1 cellular context compared by ENCODE assay signal in the genomic region with DNA sequence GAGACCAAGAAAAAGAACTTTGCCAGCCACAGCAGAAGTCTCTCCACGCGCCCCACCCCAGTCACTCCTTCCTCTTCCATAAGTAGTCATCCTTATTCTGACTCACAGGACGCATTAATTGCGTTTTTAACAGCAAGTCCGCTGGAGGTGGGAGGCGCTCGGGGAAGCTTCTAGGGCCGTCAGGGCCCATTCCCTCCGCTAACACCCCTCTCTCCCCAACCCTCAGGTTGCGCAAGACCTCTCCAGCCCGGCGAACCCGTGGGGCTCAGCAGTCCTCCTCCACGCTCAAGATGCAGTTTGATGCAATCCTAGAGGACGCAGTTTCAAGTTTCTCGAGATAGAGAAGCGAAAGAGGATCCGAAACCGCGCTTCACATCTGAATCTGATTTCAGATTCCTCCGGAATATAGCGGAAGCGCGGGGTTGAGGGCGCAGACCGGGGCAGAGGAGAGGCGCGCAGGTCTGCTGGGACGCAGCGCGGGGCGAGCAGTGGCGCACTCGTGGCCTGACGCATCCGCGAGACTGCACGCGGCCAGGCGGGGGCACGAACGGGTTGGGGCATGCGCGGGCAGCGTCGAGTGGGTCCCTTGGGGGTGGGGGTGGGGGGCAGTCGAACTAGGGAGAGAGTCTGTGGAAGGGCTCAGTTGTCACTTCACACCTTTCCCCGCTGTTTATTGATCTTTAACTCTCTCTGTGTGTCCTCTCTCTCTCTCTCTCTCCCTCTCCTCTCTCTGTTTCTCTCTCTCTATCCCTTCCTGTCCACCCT.
TF ChIP-seq lines count a peak whose summit lies in the region.

No MANE protein-coding gene starts in this region.

TF ChIP-seq in K562, 482 proteins besides CTCF, POLR2A, EP300 and RAD21 (continued from another document and continues in another):
- TF ChIP-seq PBX2 (CRISPR knock-in tag; IDR thresholded peaks at IDR 0.05; ENCODE audit: low read depth) (no peak), PBX2 (tag; conservative IDR thresholded peaks at IDR 0.05; ENCODE audit: low read depth) (no peak), HMG20B (CRISPR knock-in tag; IDR thresholded peaks at IDR 0.05) (no peak), ZBTB7A (IDR thresholded peaks at IDR 0.05; ENCODE audit: borderline replicate concordance, control insufficient read depth, low read depth, low read length) (0 out of 2 replicates have a peak, but pooled peaks have one; percentile 58), LARP7 (IDR thresholded peaks at IDR 0.05) (no peak), ESRRB (CRISPR knock-in tag; IDR thresholded peaks at IDR 0.05; ENCODE audit: borderline replicate concordance) (no peak), NRF1 (conservative IDR thresholded peaks at IDR 0.05 in 1 of 2, IDR thresholded peaks at IDR 0.05 in 1 of 2) (peak; percentile 89 to 91), MEF2D (tag; conservative IDR thresholded peaks at IDR 0.05; ENCODE audit: low read depth) (no peak), ILF3 (IDR thresholded peaks at IDR 0.05; ENCODE audit: borderline replicate concordance) (no peak), CREM (IDR thresholded peaks at IDR 0.05; ENCODE audit: low read depth) (peak; percentile 60), BRD4 (IDR thresholded peaks at IDR 0.05) (no peak; the same call in 1 of the 2 replicates), ARID2 (IDR thresholded peaks at IDR 0.05) (no peak), FOXO4 (CRISPR knock-in tag; IDR thresholded peaks at IDR 0.05) (no peak), SREBF1 (IDR thresholded peaks at IDR 0.05; ENCODE audit: borderline replicate concordance, low read depth, low read length) (no peak), PTRF (tag; IDR thresholded peaks at IDR 0.05) (no peak), TCF7L2 (IDR thresholded peaks at IDR 0.05; ENCODE audit: low read depth, low read length) (no peak), ZNF311 (CRISPR knock-in tag; IDR thresholded peaks at IDR 0.05) (no peak), ZFP1 (CRISPR knock-in tag; IDR thresholded peaks at IDR 0.05) (no peak)
- TF ChIP-seq, protein P1, sequence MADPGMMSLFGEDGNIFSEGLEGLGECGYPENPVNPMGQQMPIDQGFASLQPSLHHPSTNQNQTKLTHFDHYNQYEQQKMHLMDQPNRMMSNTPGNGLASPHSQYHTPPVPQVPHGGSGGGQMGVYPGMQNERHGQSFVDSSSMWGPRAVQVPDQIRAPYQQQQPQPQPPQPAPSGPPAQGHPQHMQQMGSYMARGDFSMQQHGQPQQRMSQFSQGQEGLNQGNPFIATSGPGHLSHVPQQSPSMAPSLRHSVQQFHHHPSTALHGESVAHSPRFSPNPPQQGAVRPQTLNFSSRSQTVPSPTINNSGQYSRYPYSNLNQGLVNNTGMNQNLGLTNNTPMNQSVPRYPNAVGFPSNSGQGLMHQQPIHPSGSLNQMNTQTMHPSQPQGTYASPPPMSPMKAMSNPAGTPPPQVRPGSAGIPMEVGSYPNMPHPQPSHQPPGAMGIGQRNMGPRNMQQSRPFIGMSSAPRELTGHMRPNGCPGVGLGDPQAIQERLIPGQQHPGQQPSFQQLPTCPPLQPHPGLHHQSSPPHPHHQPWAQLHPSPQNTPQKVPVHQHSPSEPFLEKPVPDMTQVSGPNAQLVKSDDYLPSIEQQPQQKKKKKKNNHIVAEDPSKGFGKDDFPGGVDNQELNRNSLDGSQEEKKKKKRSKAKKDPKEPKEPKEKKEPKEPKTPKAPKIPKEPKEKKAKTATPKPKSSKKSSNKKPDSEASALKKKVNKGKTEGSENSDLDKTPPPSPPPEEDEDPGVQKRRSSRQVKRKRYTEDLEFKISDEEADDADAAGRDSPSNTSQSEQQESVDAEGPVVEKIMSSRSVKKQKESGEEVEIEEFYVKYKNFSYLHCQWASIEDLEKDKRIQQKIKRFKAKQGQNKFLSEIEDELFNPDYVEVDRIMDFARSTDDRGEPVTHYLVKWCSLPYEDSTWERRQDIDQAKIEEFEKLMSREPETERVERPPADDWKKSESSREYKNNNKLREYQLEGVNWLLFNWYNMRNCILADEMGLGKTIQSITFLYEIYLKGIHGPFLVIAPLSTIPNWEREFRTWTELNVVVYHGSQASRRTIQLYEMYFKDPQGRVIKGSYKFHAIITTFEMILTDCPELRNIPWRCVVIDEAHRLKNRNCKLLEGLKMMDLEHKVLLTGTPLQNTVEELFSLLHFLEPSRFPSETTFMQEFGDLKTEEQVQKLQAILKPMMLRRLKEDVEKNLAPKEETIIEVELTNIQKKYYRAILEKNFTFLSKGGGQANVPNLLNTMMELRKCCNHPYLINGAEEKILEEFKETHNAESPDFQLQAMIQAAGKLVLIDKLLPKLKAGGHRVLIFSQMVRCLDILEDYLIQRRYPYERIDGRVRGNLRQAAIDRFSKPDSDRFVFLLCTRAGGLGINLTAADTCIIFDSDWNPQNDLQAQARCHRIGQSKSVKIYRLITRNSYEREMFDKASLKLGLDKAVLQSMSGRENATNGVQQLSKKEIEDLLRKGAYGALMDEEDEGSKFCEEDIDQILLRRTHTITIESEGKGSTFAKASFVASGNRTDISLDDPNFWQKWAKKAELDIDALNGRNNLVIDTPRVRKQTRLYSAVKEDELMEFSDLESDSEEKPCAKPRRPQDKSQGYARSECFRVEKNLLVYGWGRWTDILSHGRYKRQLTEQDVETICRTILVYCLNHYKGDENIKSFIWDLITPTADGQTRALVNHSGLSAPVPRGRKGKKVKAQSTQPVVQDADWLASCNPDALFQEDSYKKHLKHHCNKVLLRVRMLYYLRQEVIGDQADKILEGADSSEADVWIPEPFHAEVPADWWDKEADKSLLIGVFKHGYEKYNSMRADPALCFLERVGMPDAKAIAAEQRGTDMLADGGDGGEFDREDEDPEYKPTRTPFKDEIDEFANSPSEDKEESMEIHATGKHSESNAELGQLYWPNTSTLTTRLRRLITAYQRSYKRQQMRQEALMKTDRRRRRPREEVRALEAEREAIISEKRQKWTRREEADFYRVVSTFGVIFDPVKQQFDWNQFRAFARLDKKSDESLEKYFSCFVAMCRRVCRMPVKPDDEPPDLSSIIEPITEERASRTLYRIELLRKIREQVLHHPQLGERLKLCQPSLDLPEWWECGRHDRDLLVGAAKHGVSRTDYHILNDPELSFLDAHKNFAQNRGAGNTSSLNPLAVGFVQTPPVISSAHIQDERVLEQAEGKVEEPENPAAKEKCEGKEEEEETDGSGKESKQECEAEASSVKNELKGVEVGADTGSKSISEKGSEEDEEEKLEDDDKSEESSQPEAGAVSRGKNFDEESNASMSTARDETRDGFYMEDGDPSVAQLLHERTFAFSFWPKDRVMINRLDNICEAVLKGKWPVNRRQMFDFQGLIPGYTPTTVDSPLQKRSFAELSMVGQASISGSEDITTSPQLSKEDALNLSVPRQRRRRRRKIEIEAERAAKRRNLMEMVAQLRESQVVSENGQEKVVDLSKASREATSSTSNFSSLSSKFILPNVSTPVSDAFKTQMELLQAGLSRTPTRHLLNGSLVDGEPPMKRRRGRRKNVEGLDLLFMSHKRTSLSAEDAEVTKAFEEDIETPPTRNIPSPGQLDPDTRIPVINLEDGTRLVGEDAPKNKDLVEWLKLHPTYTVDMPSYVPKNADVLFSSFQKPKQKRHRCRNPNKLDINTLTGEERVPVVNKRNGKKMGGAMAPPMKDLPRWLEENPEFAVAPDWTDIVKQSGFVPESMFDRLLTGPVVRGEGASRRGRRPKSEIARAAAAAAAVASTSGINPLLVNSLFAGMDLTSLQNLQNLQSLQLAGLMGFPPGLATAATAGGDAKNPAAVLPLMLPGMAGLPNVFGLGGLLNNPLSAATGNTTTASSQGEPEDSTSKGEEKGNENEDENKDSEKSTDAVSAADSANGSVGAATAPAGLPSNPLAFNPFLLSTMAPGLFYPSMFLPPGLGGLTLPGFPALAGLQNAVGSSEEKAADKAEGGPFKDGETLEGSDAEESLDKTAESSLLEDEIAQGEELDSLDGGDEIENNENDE (IDR thresholded peaks at IDR 0.05; ENCODE audit: low read depth, low read length), result no peak
- TF ChIP-seq, protein P2, sequence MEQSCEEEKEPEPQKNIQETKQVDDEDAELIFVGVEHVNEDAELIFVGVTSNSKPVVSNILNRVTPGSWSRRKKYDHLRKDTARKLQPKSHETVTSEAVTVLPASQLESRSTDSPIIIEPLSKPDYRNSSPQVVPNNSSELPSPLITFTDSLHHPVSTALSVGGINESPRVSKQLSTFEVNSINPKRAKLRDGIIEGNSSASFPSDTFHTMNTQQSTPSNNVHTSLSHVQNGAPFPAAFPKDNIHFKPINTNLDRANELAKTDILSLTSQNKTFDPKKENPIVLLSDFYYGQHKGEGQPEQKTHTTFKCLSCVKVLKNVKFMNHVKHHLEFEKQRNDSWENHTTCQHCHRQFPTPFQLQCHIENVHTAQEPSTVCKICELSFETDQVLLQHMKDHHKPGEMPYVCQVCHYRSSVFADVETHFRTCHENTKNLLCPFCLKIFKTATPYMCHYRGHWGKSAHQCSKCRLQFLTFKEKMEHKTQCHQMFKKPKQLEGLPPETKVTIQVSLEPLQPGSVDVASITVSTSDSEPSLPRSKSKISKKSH (CRISPR knock-in tag; IDR thresholded peaks at IDR 0.05), result no peak
- TF ChIP-seq, protein P3, sequence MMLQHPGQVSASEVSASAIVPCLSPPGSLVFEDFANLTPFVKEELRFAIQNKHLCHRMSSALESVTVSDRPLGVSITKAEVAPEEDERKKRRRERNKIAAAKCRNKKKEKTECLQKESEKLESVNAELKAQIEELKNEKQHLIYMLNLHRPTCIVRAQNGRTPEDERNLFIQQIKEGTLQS (IDR thresholded peaks at IDR 0.05), result peak; percentile 92
- TF ChIP-seq, protein P3 (CRISPR knock-in tag; conservative IDR thresholded peaks at IDR 0.05), result no peak
